Comparison of ENCODE assay signal across 9 cellular contexts in the genomic region with DNA sequence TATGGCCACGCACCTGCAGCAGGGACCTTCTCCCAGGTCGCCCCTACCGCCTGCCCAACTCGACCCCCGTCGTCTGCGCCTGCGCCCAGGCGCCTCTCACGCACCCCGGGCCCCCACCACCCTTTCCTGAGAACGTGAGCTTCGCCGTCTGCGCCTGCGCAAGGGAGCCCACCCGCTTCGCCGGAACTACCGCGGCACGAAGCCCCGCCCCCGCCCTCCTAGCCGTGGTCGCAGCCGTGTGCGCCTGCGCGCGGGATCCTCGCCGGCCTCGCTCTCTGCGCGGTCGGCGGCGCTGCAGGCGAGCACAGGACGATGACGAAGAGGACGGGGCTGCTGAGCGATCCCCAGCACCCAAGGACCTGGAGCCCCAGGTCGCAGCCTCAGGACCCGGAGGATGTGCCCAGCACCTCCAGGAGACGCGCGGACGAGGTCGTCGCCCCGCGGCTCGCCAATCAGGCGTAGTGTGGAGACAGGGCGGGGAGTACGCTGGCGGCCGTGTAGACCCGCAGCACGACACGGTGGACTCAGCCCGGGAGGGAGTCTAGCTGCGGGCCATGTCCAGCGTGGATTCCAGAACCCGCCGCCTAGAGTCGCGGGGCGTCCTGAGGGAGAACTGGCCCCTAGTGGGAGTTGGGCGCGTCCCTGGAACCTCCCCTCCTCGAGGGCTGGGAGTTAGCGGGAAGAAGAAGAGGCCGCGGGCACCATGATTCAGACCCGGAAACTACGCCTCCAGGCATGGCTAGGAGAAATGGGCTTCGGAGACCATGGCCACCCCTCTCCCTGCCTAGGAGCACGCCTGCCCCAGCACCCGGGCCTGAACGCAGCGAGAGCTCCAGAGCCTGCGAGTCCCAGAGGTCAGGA.
DNase-seq lines count a peak whose midpoint lies in the region; ATAC-seq, FAIRE-seq and TF ChIP-seq lines count a peak whose summit lies in the region.
"Had no signal": no experiment of that assay in that cellular context is flagged by ENCODE, and none has a peak within 500 bp of the region (broad histone marks: within the 10 kb centered on the region; RNA-seq: fewer than 3 reads in every experiment).

No MANE protein-coding gene starts in this region.

- 17 to 33% methylated on average over 66 of the region's 85 CpGs for WGBS in lower leg skin, 2 donors

- DNase-seq in H54 (ENCODE audit: insufficient read length, low spot score) (no peak), colonic mucosa (peak; percentile 75), lower leg skin (ENCODE audit: low spot score in 2 of 2) (peak in 1 of 2 donors; percentile 88), WERI-Rb-1 (no peak), GM19240 (ENCODE audit: insufficient read length, low spot score) (no peak)
- peak; percentile 70 to 76 for DNase-seq in activated CD4-positive, alpha-beta T cell treated with anti-CD3 and anti-CD28 coated beads, Interleukin-2, amount 50 U/mL, for 48 hours
- peak; percentile 52 for DNase-seq in stimulated activated CD8-positive, alpha-beta memory T cell treated with anti-CD3 and anti-CD28 coated beads, Interleukin-12 subunit alpha, Interleukin-12 subunit beta, amount 100 ng/mL, for 24 hours (ENCODE audit: extremely low read depth)

- H3K9me3 ChIP-seq in colonic mucosa (no peaks in the 10 kb centered on the region), WERI-Rb-1 (ENCODE audit: severe bottlenecking) (no peaks in the 10 kb centered on the region)

- intact Hi-C loops in colonic mucosa (cut with DNase I), result no loop called here
- intact Hi-C loops in lower leg skin (cut with DNase I; ENCODE audit: low total_unique reads), result no loop called here

- TF ChIP-seq POLR2A in H54 (IDR thresholded peaks at IDR 0.05; ENCODE audit: low read depth, low read length) (peak; percentile 50; the same call in 1 of the 2 replicates), lower leg skin (IDR thresholded peaks at IDR 0.05) (no peak)

- H3K4me1 ChIP-seq in colonic mucosa, result no peaks in the 10 kb centered on the region

- H3K27me3 ChIP-seq in colonic mucosa, result no peaks in the 10 kb centered on the region
- H3K27me3 ChIP-seq in WERI-Rb-1 (ENCODE audit: insufficient read depth, low read depth, severe bottlenecking), result no peaks in the 10 kb centered on the region

- TF ChIP-seq CTCF in colonic mucosa (IDR thresholded peaks at IDR 0.05) (no peak), lower leg skin (IDR thresholded peaks at IDR 0.05) (no peak), WERI-Rb-1 (IDR thresholded peaks at IDR 0.05; ENCODE audit: low read depth, low read length) (no peak)

- FAIRE-seq in H54 (lab: Jason Lieb, UNC), result no peak

- H3K36me3 ChIP-seq in colonic mucosa, result no peaks in the 10 kb centered on the region
- no peaks in the 10 kb centered on the region for H3K36me3 ChIP-seq in WERI-Rb-1

- ATAC-seq in HG02642 (IDR thresholded peaks at IDR 0.05; ENCODE audit: poor library complexity, unreplicated experiment), result no peak

- H3K4me3 ChIP-seq in colonic mucosa (peak overlapping the region; percentile 61), lower leg skin (ENCODE audit: low read depth, poor library complexity, severe bottlenecking) (peak overlapping the region; percentile 0), WERI-Rb-1 (ENCODE audit: low read depth, low read length) (no peak overlapping the region)

- H3K9ac ChIP-seq in colonic mucosa (ENCODE audit: low read depth in 2 of 2, low read length in 2 of 2), result peak overlapping the region; percentile 19 to 51
- H3K9ac ChIP-seq: KMS-11 had no signal

- H3K27ac ChIP-seq in colonic mucosa, result no peak overlapping the region
- no peak overlapping the region for H3K27ac ChIP-seq in WERI-Rb-1
- H3K27ac ChIP-seq: KMS-11 had no signal

Comparison
In these comparisons a context has a peak if more than half of its experiments do, and no peak if none do; other contexts are left out.
1. DNase-seq: peak in activated CD4-positive, alpha-beta T cell treated with anti-CD3 and anti-CD28 coated beads, Interleukin-2, amount 50 U/mL, for 48 hours (2 of 2), colonic mucosa (single experiment) and stimulated activated CD8-positive, alpha-beta memory T cell treated with anti-CD3 and anti-CD28 coated beads, Interleukin-12 subunit alpha, Interleukin-12 subunit beta, amount 100 ng/mL, for 24 hours (single experiment); none in H54 (single experiment), WERI-Rb-1 (single experiment) and GM19240 (single experiment).